ENCODE assay signal across 12 cellular contexts in genomic region chr2:189022002-189022401, GRCh38. TPM values are rescaled to one million over a fixed set of nuclear protein-coding genes. Genes with fewer than 3 reads are reported as not detected.
DNase-seq lines count a peak whose midpoint lies in the region; ATAC-seq and TF ChIP-seq lines count a peak whose summit lies in the region.
"Had no signal": no experiment of that assay in that cellular context is flagged by ENCODE, and none has a peak within 500 bp of the region (broad histone marks: within the 10 kb centered on the region; RNA-seq: fewer than 3 reads in every experiment).

No MANE protein-coding gene starts in this region.

- H3K9me3 ChIP-seq in ascending aorta (no peaks in the 10 kb centered on the region), right atrium auricular region (no peaks in the 10 kb centered on the region), stomach smooth muscle (ENCODE audit: control insufficient read depth in 2 of 2, low read length in 2 of 2) (no peaks in the 10 kb centered on the region)

- H3K36me3 ChIP-seq in ascending aorta (no peaks in the 10 kb centered on the region), right atrium auricular region (no peaks in the 10 kb centered on the region), stomach smooth muscle (ENCODE audit: control insufficient read depth in 2 of 2, insufficient read depth in 2 of 2, low read length in 2 of 2) (no peaks in the 10 kb centered on the region)

- H3K36me3 Mint-ChIP-seq in activated CD4-positive, alpha-beta T cell treated with anti-CD3 and anti-CD28 coated beads for 36 hours (ENCODE audit: low read depth), result no peaks in the 10 kb centered on the region

- no peaks in the 10 kb centered on the region for H3K9me3 Mint-ChIP-seq in activated CD4-positive, alpha-beta T cell treated with anti-CD3 and anti-CD28 coated beads for 36 hours (ENCODE audit: low read depth)

- no peak overlapping the region for H3K4me3 Mint-ChIP-seq in activated CD4-positive, alpha-beta T cell treated with anti-CD3 and anti-CD28 coated beads for 36 hours

- H3K27me3 Mint-ChIP-seq in activated CD4-positive, alpha-beta T cell treated with anti-CD3 and anti-CD28 coated beads for 36 hours, result peaks cover 13% of the 10 kb centered on the region

- H3K4me1 ChIP-seq in ascending aorta (peaks cover 3 to 17% of the 10 kb centered on the region in 2 donors), right atrium auricular region (no peaks in the 10 kb centered on the region), stomach smooth muscle (ENCODE audit: control insufficient read depth, insufficient read depth, low read length) (no peaks in the 10 kb centered on the region)

- peak overlapping the region; percentile 80 to 81 for H3K27ac ChIP-seq in ascending aorta
- H3K27ac ChIP-seq in right atrium auricular region, result peak overlapping the region; percentile 69 to 75
- H3K27ac ChIP-seq in stomach smooth muscle (ENCODE audit: low read length), result peak overlapping the region; percentile 19

- H3K4me1 Mint-ChIP-seq in activated CD4-positive, alpha-beta T cell treated with anti-CD3 and anti-CD28 coated beads for 36 hours, result no peaks in the 10 kb centered on the region

- H3K4me3 ChIP-seq in ascending aorta (no peak overlapping the region), right atrium auricular region (no peak overlapping the region), stomach smooth muscle (ENCODE audit: low read length in 2 of 2) (no peak overlapping the region)

- TF ChIP-seq CTCF in ascending aorta (IDR thresholded peaks at IDR 0.05) (no peak), right atrium auricular region (IDR thresholded peaks at IDR 0.05) (no peak)

- CTCF ChIA-PET in activated CD4-positive, alpha-beta T cell treated with anti-CD3 and anti-CD28 coated beads for 36 hours (lab: Charles Lee), result no interaction called here

- POLR2A ChIA-PET in activated CD4-positive, alpha-beta T cell treated with anti-CD3 and anti-CD28 coated beads for 36 hours (lab: Charles Lee), result no interaction called here

- no peak overlapping the region for H3K27ac Mint-ChIP-seq in activated CD4-positive, alpha-beta T cell treated with anti-CD3 and anti-CD28 coated beads for 36 hours

- ATAC-seq in activated CD4-positive, alpha-beta T cell treated with anti-CD3 and anti-CD28 coated beads for 36 hours, result no peak
- ATAC-seq in HG02763 (IDR thresholded peaks at IDR 0.05; ENCODE audit: unreplicated experiment) (no peak), HG02610 (IDR thresholded peaks at IDR 0.05; ENCODE audit: unreplicated experiment) (no peak)
- ATAC-seq: left colon had no signal

- H3K27me3 ChIP-seq in ascending aorta (no peaks in the 10 kb centered on the region), right atrium auricular region (no peaks in the 10 kb centered on the region), stomach smooth muscle (ENCODE audit: control insufficient read depth in 1 of 2, insufficient read depth in 2 of 2, low read length in 2 of 2) (no peaks in the 10 kb centered on the region)

- intact Hi-C loops in ascending aorta (cut with DNase I), result no loop called here
- intact Hi-C loops in activated CD4-positive, alpha-beta T cell treated with anti-CD3 and anti-CD28 coated beads for 36 hours (cut with DNase I, micrococcal nuclease), result no loop called here

- DNase-seq in EH (ENCODE audit: low read depth) (peak; percentile 92), ascending aorta (ENCODE audit: low spot score in 2 of 2) (peak in 1 of 2 donors; percentile 73), right atrium auricular region (ENCODE audit: low spot score) (peak; percentile 72)
- DNase-seq in activated CD4-positive, alpha-beta T cell treated with anti-CD3 and anti-CD28 coated beads for 36 hours, result no peak
- DNase-seq in activated CD4-positive, alpha-beta T cell treated with anti-CD3 and anti-CD28 coated beads for 1 hour, result no peak
- DNase-seq: erythroblast, left colon, NCI-H748 treated with DMSO at 0.1 percent for 48 hours, SW 1271 had no signal

- no peak overlapping the region for H3K9ac ChIP-seq in stomach smooth muscle (ENCODE audit: low read length in 2 of 2)

RNA-seq across cellular contexts. Expression of gene COL3A1, which starts 47.8 kb away (rescaled TPM):
- 411 TPM for total RNA-seq in ascending aorta
- 100 to 1,000 TPM in 1 of 2 donors, 10 to 100 TPM in 1; 86.4 to 608 TPM for total RNA-seq in right atrium auricular region
- total RNA-seq in activated CD4-positive, alpha-beta T cell treated with anti-CD3 and anti-CD28 coated beads for 36 hours, result under 1 TPM; 0.05 to 0.12 TPM

Comparison
In these comparisons a context has a peak if more than half of its experiments do, and no peak if none do; other contexts are left out.
1. DNase-seq: peak in EH (single experiment) and right atrium auricular region (single experiment); none in activated CD4-positive, alpha-beta T cell treated with anti-CD3 and anti-CD28 coated beads for 36 hours (single experiment) and activated CD4-positive, alpha-beta T cell treated with anti-CD3 and anti-CD28 coated beads for 1 hour (single experiment).
2. H3K27ac ChIP-seq: peak in every context shown above with its lines; median percentile 80 in ascending aorta; 72 in right atrium auricular region; 19 in stomach smooth muscle.
3. RNA of gene COL3A1, which starts 47.8 kb away (total RNA-seq): 86.4 to 608 TPM in right atrium auricular region and 411 TPM in ascending aorta (single experiment); 0.05 to 0.12 TPM in activated CD4-positive, alpha-beta T cell treated with anti-CD3 and anti-CD28 coated beads for 36 hours; every median in the first group is over 10 times any median in the second.